In genomic region chr21:44991538-44992483, GRCh38 we compare ENCODE assay signal across 21 cellular contexts. TPM values are rescaled to one million over a fixed set of nuclear protein-coding genes. Genes with fewer than 3 reads are reported as not detected.
DNase-seq lines count a peak whose midpoint lies in the region; ATAC-seq and TF ChIP-seq lines count a peak whose summit lies in the region.
"Had no signal": no experiment of that assay in that cellular context is flagged by ENCODE, and none has a peak within 500 bp of the region (broad histone marks: within the 10 kb centered on the region; RNA-seq: fewer than 3 reads in every experiment).

No MANE protein-coding gene starts in this region.

- H3K27me3 ChIP-seq in endodermal cell (ENCODE audit: control insufficient read depth, insufficient read depth, low read length, poor library complexity, severe bottlenecking) = no peaks in the 10 kb centered on the region
- no peaks in the 10 kb centered on the region for H3K27me3 ChIP-seq in right lobe of liver
- H3K27me3 ChIP-seq: upper lobe of left lung had no signal

- no peak overlapping the region for H3K27ac ChIP-seq in endodermal cell (ENCODE audit: low read depth, low read length)
- no peak overlapping the region for H3K27ac ChIP-seq in right lobe of liver
- H3K27ac ChIP-seq: dorsolateral prefrontal cortex, epithelial cell of prostate had no signal

- DNase-seq in EL = peak; percentile 45
- DNase-seq in endodermal cell = no peak
- peak in 2 of 3 donors; percentile 19 to 55 for DNase-seq in right lobe of liver
- peak; percentile 50 for DNase-seq in smooth muscle cell of the brain vasculature (ENCODE audit: low read depth, low spot score)
- no peak for DNase-seq in kidney tubule cell (ENCODE audit: low spot score)
- DNase-seq in T-helper 1 cell = no peak
- DNase-seq: activated CD4-positive, alpha-beta T cell treated with anti-CD3 and anti-CD28 coated beads, Interleukin-2, amount 50 U/mL, for 48 hours; activated gamma-delta T cell; AML-193; dorsolateral prefrontal cortex; NCI-H1105; retina; SK-N-SH; stimulated activated CD4-positive, alpha-beta T cell treated with anti-CD3 and anti-CD28 coated beads, Interleukin-1b, Interleukin-23, amount 100 ng/mL, for 48 hours; stimulated activated naive CD4-positive, alpha-beta T cell treated with Interleukin-2 at 50 U/mL for 16 hours had no signal

- no peak overlapping the region for H3K27ac Mint-ChIP-seq in endodermal cell
- H3K27ac Mint-ChIP-seq: WTC11 had no signal

- H3K4me3 Mint-ChIP-seq in endodermal cell = no peak overlapping the region
- H3K4me3 Mint-ChIP-seq: WTC11 had no signal

- TF ChIP-seq CTCF in endodermal cell (conservative IDR thresholded peaks at IDR 0.05) (peak; percentile 33), right lobe of liver (IDR thresholded peaks at IDR 0.05) (no peak)

- WGBS in endodermal cell (ENCODE audit: insufficient coverage in 1 of 2, insufficient read length in 1 of 2), 2 experiments = 88 to 92% methylated on average over 17 to 38 of the region's 38 CpGs
- WGBS in right lobe of liver (ENCODE audit: insufficient coverage, low coverage, low lambda C conversion rate, missing lambda C conversion rate) = 30% methylated on average over 5 of the region's 38 CpGs

- H3K9me3 ChIP-seq in endodermal cell (ENCODE audit: control insufficient read depth, low read length) = no peaks in the 10 kb centered on the region
- no peaks in the 10 kb centered on the region for H3K9me3 ChIP-seq in right lobe of liver
- H3K9me3 ChIP-seq: SK-N-SH, upper lobe of left lung had no signal

- no peaks in the 10 kb centered on the region for H3K4me1 ChIP-seq in endodermal cell (ENCODE audit: control insufficient read depth, insufficient read depth, low read length)
- no peaks in the 10 kb centered on the region for H3K4me1 ChIP-seq in right lobe of liver

- H3K36me3 ChIP-seq in endodermal cell (ENCODE audit: control insufficient read depth, insufficient read depth, low read length) (no peaks in the 10 kb centered on the region), right lobe of liver (no peaks in the 10 kb centered on the region)
- H3K36me3 ChIP-seq: upper lobe of left lung had no signal

- no peak overlapping the region for H3K4me3 ChIP-seq in endodermal cell (ENCODE audit: low read length)
- H3K4me3 ChIP-seq in right lobe of liver = no peak overlapping the region
- H3K4me3 ChIP-seq: dorsolateral prefrontal cortex, upper lobe of left lung had no signal

- H3K27me3 Mint-ChIP-seq in endodermal cell (ENCODE audit: insufficient read depth) = no peaks in the 10 kb centered on the region

- TF ChIP-seq POLR2A in right lobe of liver (IDR thresholded peaks at IDR 0.05) = no peak

- no peaks in the 10 kb centered on the region for H3K4me1 Mint-ChIP-seq in endodermal cell
- H3K4me1 Mint-ChIP-seq: WTC11 had no signal

- no peaks in the 10 kb centered on the region for H3K36me3 Mint-ChIP-seq in endodermal cell (ENCODE audit: low read depth)
- H3K36me3 Mint-ChIP-seq: WTC11 had no signal

- no peaks in the 10 kb centered on the region for H3K9me3 Mint-ChIP-seq in endodermal cell
- H3K9me3 Mint-ChIP-seq: WTC11 had no signal

- ATAC-seq in right lobe of liver = no peak
- ATAC-seq in HG02973 (IDR thresholded peaks at IDR 0.05; ENCODE audit: unreplicated experiment) = no peak
- no peak for ATAC-seq in HG03159 (IDR thresholded peaks at IDR 0.05; ENCODE audit: unreplicated experiment)
- ATAC-seq: left lobe of liver, WTC11 had no signal

- H3K9ac ChIP-seq in endodermal cell (ENCODE audit: extremely low read depth, low read length, poor library complexity, severe bottlenecking) = no peak overlapping the region
- H3K9ac ChIP-seq: SK-N-SH had no signal

- intact Hi-C loops in right lobe of liver (cut with DNase I) = no loop called here

RNA-seq across cellular contexts. Expression of gene SLX9, which starts 52.0 kb away (rescaled TPM):
- 10 to 100 TPM; 38.0 to 48.9 TPM for total RNA-seq in endodermal cell
- 27.9 TPM for polyA plus RNA-seq in endodermal cell (2013, experiment 1 of 2)
- 24.0 TPM for polyA plus RNA-seq in endodermal cell (2013, experiment 2 of 2)
- 10 to 100 TPM; 15.0 to 27.9 (median 17.1) TPM for total RNA-seq in right lobe of liver

Comparison
In these comparisons a context has a peak if more than half of its experiments do, and no peak if none do; other contexts are left out.
1. DNase-seq: peak in EL (single experiment), right lobe of liver (2 of 3) and smooth muscle cell of the brain vasculature (single experiment); none in endodermal cell (single experiment), kidney tubule cell (single experiment) and T-helper 1 cell (0 of 5).